Comparison of ENCODE assay signal across 1 cellular context in the genomic region with DNA sequence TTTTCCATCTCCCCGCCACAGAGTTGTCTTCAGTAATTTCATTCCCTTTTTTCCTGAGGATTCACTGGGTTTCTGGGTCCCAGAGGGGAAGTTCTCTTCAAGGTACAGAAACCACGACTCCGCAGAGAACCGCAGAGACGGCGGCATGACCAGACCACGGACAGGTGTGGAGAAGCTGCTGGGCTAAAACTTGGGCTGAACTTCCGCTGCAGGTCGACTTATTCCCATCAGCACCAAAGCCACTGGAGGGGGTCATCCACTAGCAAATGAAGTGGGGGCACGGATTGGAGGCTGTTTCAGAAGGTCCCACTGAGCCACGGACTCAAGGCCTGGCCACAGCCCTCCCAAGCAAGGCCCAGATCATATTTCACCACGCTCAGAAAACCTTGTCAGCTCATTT.
TF ChIP-seq lines count a peak whose summit lies in the region.

No MANE protein-coding gene starts in this region.

TF ChIP-seq in GM12878, 131 proteins besides CTCF, POLR2A, EP300 and RAD21:
- 0 out of 2 replicates have a peak, but pooled peaks have one; percentile 17 for TF ChIP-seq RUNX3 (IDR thresholded peaks at IDR 0.05; ENCODE audit: low read length)
